19 cellular contexts compared by ENCODE assay signal in the genomic region with DNA sequence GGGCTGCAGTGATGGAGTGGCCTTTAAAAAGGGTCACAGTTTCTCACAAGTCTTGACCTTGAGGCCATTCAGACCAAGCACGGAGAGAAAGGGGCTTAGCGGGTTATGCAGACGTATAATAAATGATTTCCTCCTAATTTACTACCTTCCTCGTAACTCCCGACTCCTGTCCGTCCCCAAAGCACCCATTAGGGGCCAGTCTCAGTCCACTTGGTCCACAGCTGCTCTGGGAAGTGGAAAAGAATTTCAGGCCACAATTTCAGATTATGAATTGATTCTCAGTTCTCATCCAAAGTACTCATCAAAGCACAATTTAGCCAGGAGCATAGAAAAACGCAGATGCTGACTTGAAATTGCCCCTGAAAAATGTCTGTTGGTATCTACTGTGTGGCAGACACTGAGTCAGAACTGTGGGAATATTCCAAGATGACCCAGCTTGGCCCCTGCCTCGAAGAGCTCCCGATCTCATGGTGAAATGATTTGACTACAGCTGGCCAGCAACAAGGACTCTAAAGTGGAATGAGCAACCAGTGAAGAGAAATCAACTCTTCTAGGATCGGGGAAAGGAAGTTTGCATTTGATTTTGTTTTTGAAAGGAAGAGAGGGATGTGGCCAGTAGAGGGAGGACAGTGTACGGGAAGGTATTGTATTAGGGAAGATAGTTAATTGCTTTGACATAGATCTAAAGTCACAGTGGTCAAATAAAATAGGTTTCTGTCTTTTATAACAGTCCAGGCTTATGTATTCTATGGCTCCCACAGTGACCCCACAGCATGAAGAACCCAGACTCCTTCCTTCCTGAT. TPM values are rescaled to one million over a fixed set of nuclear protein-coding genes. Genes with fewer than 3 reads are reported as not detected.
DNase-seq lines count a peak whose midpoint lies in the region; ATAC-seq and TF ChIP-seq lines count a peak whose summit lies in the region.
"Had no signal": no experiment of that assay in that cellular context is flagged by ENCODE, and none has a peak within 500 bp of the region (broad histone marks: within the 10 kb centered on the region; RNA-seq: fewer than 3 reads in every experiment).

No MANE protein-coding gene starts in this region.

- peak overlapping the region; percentile 26 for H2AFZ ChIP-seq in osteoblast (ENCODE audit: low read length)
- H2AFZ ChIP-seq in hepatocyte = no peak overlapping the region

- H3K4me3 ChIP-seq in osteoblast (ENCODE audit: insufficient read depth, low read length) = no peak overlapping the region
- no peak overlapping the region for H3K4me3 ChIP-seq in hepatocyte
- no peak overlapping the region for H3K4me3 ChIP-seq in H7 (ENCODE audit: insufficient read depth, low read depth, low read length)
- H3K4me3 ChIP-seq: upper lobe of left lung had no signal

- TF ChIP-seq CTCF in osteoblast (IDR thresholded peaks at IDR 0.05; ENCODE audit: extremely low read depth, low read depth, low read length) = peak; percentile 13
- no peak for TF ChIP-seq CTCF in hepatocyte (IDR thresholded peaks at IDR 0.05; ENCODE audit: poor library complexity)

- H3K27me3 ChIP-seq in osteoblast (ENCODE audit: insufficient read depth, low read length) (peaks cover 37% of the 10 kb centered on the region), hepatocyte (peaks cover 34% of the 10 kb centered on the region), H7 (ENCODE audit: control insufficient read depth, insufficient read depth, low read length) (no peaks in the 10 kb centered on the region)
- H3K27me3 ChIP-seq: upper lobe of left lung had no signal

- peak; percentile 26 for DNase-seq in GM04504 (ENCODE audit: low read depth)
- DNase-seq in RPMI7951 (ENCODE audit: low read depth) = peak; percentile 31
- DNase-seq in fibroblast of peridontal ligament (ENCODE audit: extremely low read depth) = peak; percentile 34
- peak; percentile 29 for DNase-seq in osteoblast (ENCODE audit: insufficient read length, low spot score, missing footprints)
- DNase-seq in hepatocyte (ENCODE audit: low spot score) = no peak
- DNase-seq in H7 = no peak
- DNase-seq: activated CD4-positive, CD25-positive, alpha-beta regulatory T cell; amygdala; CD4-positive, alpha-beta T cell; DND-41; erythroblast; NCI-H1417; NK-92 treated with Interleukin-12 subunit alpha and Interleukin-12 subunit beta, amount 100 ng/mL, for 24 hours; posterior cingulate gyrus; SIG-M5; upper lobe of left lung had no signal

- H3K9me3 ChIP-seq in osteoblast (ENCODE audit: low read depth, low read length) (no peaks in the 10 kb centered on the region), hepatocyte (ENCODE audit: low read depth) (no peaks in the 10 kb centered on the region)
- H3K9me3 ChIP-seq: upper lobe of left lung had no signal

- H4K20me1 ChIP-seq in osteoblast (ENCODE audit: insufficient read depth, low read length) (no peaks in the 10 kb centered on the region), hepatocyte (ENCODE audit: insufficient read depth, poor library complexity, severe bottlenecking) (no peaks in the 10 kb centered on the region)

- 75% methylated on average over 11 of the region's 11 CpGs for WGBS in hepatocyte (ENCODE audit: low lambda C conversion rate, missing lambda C conversion rate)

- H3K36me3 ChIP-seq in osteoblast (ENCODE audit: insufficient read depth, low read length) (no peaks in the 10 kb centered on the region), hepatocyte (replicated peaks; ENCODE audit: insufficient read depth, low read depth) (no peaks in the 10 kb centered on the region), H7 (replicated peaks; ENCODE audit: control insufficient read depth, insufficient read depth, low read length) (no peaks in the 10 kb centered on the region)
- H3K36me3 ChIP-seq: upper lobe of left lung had no signal

- ATAC-seq in HG03342 (IDR thresholded peaks at IDR 0.05; ENCODE audit: unreplicated experiment) = no peak
- ATAC-seq in GM19328 (IDR thresholded peaks at IDR 0.05; ENCODE audit: unreplicated experiment) = no peak
- ATAC-seq: stimulated activated memory B cell treated with anti-CD40 and anti-IgM and Interleukin-4, amounts not matched to agents 10 μg/mL and 1 μg/mL and 100 μg/mL, for 72 hours had no signal

- H3K79me2 ChIP-seq in osteoblast (ENCODE audit: insufficient read depth, low read length) (no peaks in the 10 kb centered on the region), hepatocyte (no peaks in the 10 kb centered on the region)

- no peak overlapping the region for H3K27ac ChIP-seq in osteoblast (ENCODE audit: low read depth, low read length)
- no peak overlapping the region for H3K27ac ChIP-seq in hepatocyte
- H3K27ac ChIP-seq: upper lobe of left lung had no signal

- H3K4me1 ChIP-seq in osteoblast (ENCODE audit: insufficient read depth, low read length) (peaks cover 5% of the 10 kb centered on the region), hepatocyte (ENCODE audit: insufficient read depth) (no peaks in the 10 kb centered on the region)

- no peaks in the 10 kb centered on the region for H3K9me2 ChIP-seq in hepatocyte (replicated peaks; ENCODE audit: insufficient read depth)

- H3K4me2 ChIP-seq in osteoblast (ENCODE audit: insufficient read depth, low read length) (peak overlapping the region; percentile 14), hepatocyte (no peak overlapping the region)

RNA-seq across cellular contexts. Expression of gene STK35, which starts 15.2 kb away (rescaled TPM):
- 15.7 and 20.8 TPM in 2 replicates for total RNA-seq in RPMI7951 (2014; rRNA removed; shearing (Covaris generic))
- total RNA-seq in osteoblast (18.0 and 21.4 TPM in 2 replicates), hepatocyte (19.3 and 22.9 TPM in 2 replicates)
- 12.6 and 14.2 TPM in 2 replicates for polyA plus RNA-seq in hepatocyte
- 39.8 and 40.8 TPM in 2 replicates for total RNA-seq in H7 (2014; rRNA removed; shearing (Covaris generic))

Comparison
In these comparisons a context has a peak if more than half of its experiments do, and no peak if none do; other contexts are left out.
1. DNase-seq: peak in GM04504 (single experiment), RPMI7951 (single experiment), fibroblast of peridontal ligament (single experiment) and osteoblast (single experiment); none in hepatocyte (single experiment) and H7 (single experiment).